Comparison of ENCODE assay signal across 8 cellular contexts in genomic region chr6:12013368-12013617, GRCh38. TPM values are rescaled to one million over a fixed set of nuclear protein-coding genes. Genes with fewer than 3 reads are reported as not detected.
DNase-seq lines count a peak whose midpoint lies in the region; ATAC-seq, FAIRE-seq and TF ChIP-seq lines count a peak whose summit lies in the region.

No MANE protein-coding gene starts in this region.

- peaks cover 54% of the 10 kb centered on the region for H3K79me2 ChIP-seq in OCI-LY7 (ENCODE audit: insufficient read depth, low read depth, low read length)
- peaks cover 42% of the 10 kb centered on the region for H3K79me2 ChIP-seq in endothelial cell of umbilical vein (ENCODE audit: control insufficient read depth, insufficient read depth, low read length)

- POLR2A ChIA-PET in OCI-LY7 (lab: Charles Lee) (interaction anchor here (0.5 to 2.2 kb wide), 3 partner anchors 10 to 423 kb away, joined by 3 to 10 read pairs (median 4); no protein-coding TSS in a partner anchor), endothelial cell of umbilical vein (lab: Charles Lee) (interaction anchor here (0.6 to 3.4 kb wide), 6 partner anchors 12 to 406 kb away, joined by 3 to 29 read pairs (median 4); partner anchors contain the start of gene EDN1)

- intact Hi-C loops in OCI-LY7 (cut with micrococcal nuclease; ENCODE audit: unreplicated experiment), result loop anchor here (5.0 kb wide), 1 partner anchor 1481 kb away; no protein-coding TSS in a partner anchor
- intact Hi-C loops in endothelial cell of umbilical vein (cut with micrococcal nuclease), result loop anchor here (1.0 to 10.0 kb wide), 6 partner anchors 58 to 798 kb away; no protein-coding TSS in a partner anchor

- peak overlapping the region; percentile 96 for H3K9ac ChIP-seq in endothelial cell of umbilical vein (replicated peaks; ENCODE audit: extremely low read depth, insufficient read depth, low read length)

- peaks cover 7% of the 10 kb centered on the region for H3K9me3 Mint-ChIP-seq in osteocyte (ENCODE audit: unreplicated experiment)

- H3K4me3 ChIP-seq in OCI-LY7 (ENCODE audit: low read depth, low read length, poor library complexity, severe bottlenecking), result peak overlapping the region; percentile 94
- H3K4me3 ChIP-seq in endothelial cell of umbilical vein (replicated peaks in 1 of 3; ENCODE audit: insufficient read depth in 1 of 3, low read depth in 1 of 3, low read length in 3 of 3), result peak overlapping the region; percentile 62 to 92 (median 71)

- H4K20me1 ChIP-seq in OCI-LY7 (ENCODE audit: insufficient read depth, low read length) (peaks cover 12% of the 10 kb centered on the region), endothelial cell of umbilical vein (replicated peaks; ENCODE audit: control insufficient read depth, extremely low read depth, insufficient read depth, low read length) (no peaks in the 10 kb centered on the region)

- peaks cover 14% of the 10 kb centered on the region for H3K36me3 Mint-ChIP-seq in osteocyte (ENCODE audit: unreplicated experiment)

- H3K9me3 ChIP-seq in OCI-LY7 (ENCODE audit: low read length), result peaks cover 8% of the 10 kb centered on the region; the same call in 1 of the 2 replicates
- no peaks in the 10 kb centered on the region for H3K9me3 ChIP-seq in endothelial cell of umbilical vein (replicated peaks; ENCODE audit: control insufficient read depth, insufficient read depth, low read length)

- DNase-seq in COLO668 (lab: John Stamatoyannopoulos, UW; ENCODE audit: unreplicated experiment) (peak; percentile 16), OCI-LY7 (ENCODE audit: low spot score) (no peak), endothelial cell of umbilical vein (ENCODE audit: low read depth, low spot score) (no peak), osteocyte (ENCODE audit: extremely low spot score, unreplicated experiment) (no peak), T1000 (lab: John Stamatoyannopoulos, UW) (no peak), cortex of kidney (lab: John Stamatoyannopoulos, UW) (no peak), DMS 273 (lab: John Stamatoyannopoulos, UW; ENCODE audit: unreplicated experiment) (no peak)

- no peak for TF ChIP-seq POLR2A in endothelial cell of umbilical vein (IDR thresholded peaks at IDR 0.05; ENCODE audit: low read depth, low read length)

- ATAC-seq in HG03039 (IDR thresholded peaks at IDR 0.05; ENCODE audit: unreplicated experiment), result no peak

- H3K9me1 ChIP-seq in endothelial cell of umbilical vein (replicated peaks; ENCODE audit: control insufficient read depth, extremely low read depth, insufficient read depth, low read length), result no peaks in the 10 kb centered on the region

- peaks cover 17% of the 10 kb centered on the region for H3K4me1 ChIP-seq in OCI-LY7 (ENCODE audit: insufficient read depth, low read length, poor library complexity, severe bottlenecking)
- peaks cover 38% of the 10 kb centered on the region for H3K4me1 ChIP-seq in endothelial cell of umbilical vein (ENCODE audit: control insufficient read depth, extremely low read depth, insufficient read depth, low read length)

- H3K4me1 Mint-ChIP-seq in osteocyte (ENCODE audit: unreplicated experiment), result peaks cover 36% of the 10 kb centered on the region

- BruUV-seq in OCI-LY7 (replicated peaks; lab: Mats Ljungman, UMichigan), result no TSS peak
- TSS peak; percentile 40 for BruUV-seq in endothelial cell of umbilical vein (replicated peaks; lab: Mats Ljungman, UMichigan)

- TF ChIP-seq CTCF in OCI-LY7 (conservative IDR thresholded peaks at IDR 0.05; ENCODE audit: low read length), result no peak
- TF ChIP-seq CTCF in endothelial cell of umbilical vein (IDR thresholded peaks at IDR 0.05; ENCODE audit: extremely low read depth in 1 of 2, insufficient read depth in 1 of 2, low read depth in 1 of 2, low read length in 2 of 2), result no peak
- TF ChIP-seq CTCF in osteocyte (IDR thresholded peaks at IDR 0.05), result no peak

- H3K36me3 ChIP-seq in OCI-LY7 (ENCODE audit: insufficient read depth, low read length), result peaks cover 46% of the 10 kb centered on the region
- peaks cover 9 to 11% of the 10 kb centered on the region in 2 experiments for H3K36me3 ChIP-seq in endothelial cell of umbilical vein (ENCODE audit: control insufficient read depth in 2 of 2, extremely low read depth in 1 of 2, insufficient read depth in 2 of 2, low read length in 2 of 2)

- H3K27ac Mint-ChIP-seq in osteocyte (ENCODE audit: unreplicated experiment), result peak overlapping the region; percentile 92

- no peaks in the 10 kb centered on the region for H3K9me2 ChIP-seq in OCI-LY7 (ENCODE audit: insufficient read depth, low read length)

- dilution Hi-C loops in endothelial cell of umbilical vein (cut with MboI; ENCODE audit: extremely low pct_ligation_motif_present, low sequenced_read_pairs), result no loop called here

- H3K4me3 Mint-ChIP-seq in osteocyte (ENCODE audit: unreplicated experiment), result peak overlapping the region; percentile 83

- H2AFZ ChIP-seq in OCI-LY7 (ENCODE audit: low read length) (no peak overlapping the region), endothelial cell of umbilical vein (ENCODE audit: low read depth, low read length) (peak overlapping the region; percentile 13)

- CTCF ChIA-PET in OCI-LY7 (lab: Charles Lee; ENCODE audit: unreplicated experiment), result no interaction called here
- CTCF ChIA-PET in endothelial cell of umbilical vein (lab: Charles Lee), result interaction anchor here (0.8 to 4.4 kb wide), 11 partner anchors 10 to 428 kb away, joined by 3 to 41 read pairs (median 4); partner anchors contain the start of gene EDN1

- no peak for FAIRE-seq in endothelial cell of umbilical vein (lab: Jason Lieb, UNC)

- H3K4me2 ChIP-seq in OCI-LY7 (ENCODE audit: low read length) (peak overlapping the region; percentile 95), endothelial cell of umbilical vein (ENCODE audit: insufficient read depth, low read length) (peak overlapping the region; percentile 96)

- no peaks in the 10 kb centered on the region for H3K27me3 ChIP-seq in endothelial cell of umbilical vein (ENCODE audit: control insufficient read depth in 2 of 2, insufficient read depth in 2 of 2, low read length in 2 of 2)

- no peaks in the 10 kb centered on the region for H3K27me3 Mint-ChIP-seq in osteocyte (ENCODE audit: unreplicated experiment)

- H3K27ac ChIP-seq in OCI-LY7 (ENCODE audit: low read depth, low read length, poor library complexity, severe bottlenecking), result peak overlapping the region; percentile 49
- H3K27ac ChIP-seq in endothelial cell of umbilical vein (ENCODE audit: insufficient read depth, low read depth, low read length), result peak overlapping the region; percentile 95

TF ChIP-seq in endothelial cell of umbilical vein, 7 proteins besides CTCF, POLR2A, EP300 and RAD21:
- TF ChIP-seq MYC (IDR thresholded peaks at IDR 0.05; ENCODE audit: low read depth, low read length) (no peak), GATA2 (IDR thresholded peaks at IDR 0.05; ENCODE audit: insufficient read depth, insufficient read length, low read depth, low read length) (no peak), POLR2AphosphoS5 (IDR thresholded peaks at IDR 0.05; ENCODE audit: insufficient read depth, low read depth, low read length) (no peak), JUN (IDR thresholded peaks at IDR 0.05; ENCODE audit: borderline replicate concordance, insufficient read depth, insufficient read length, low read depth) (no peak), FOS (IDR thresholded peaks at IDR 0.05; ENCODE audit: borderline replicate concordance, insufficient read depth, low read length) (no peak), MAX (IDR thresholded peaks at IDR 0.05; ENCODE audit: insufficient read depth, insufficient read length) (no peak), EZH2 (IDR thresholded peaks at IDR 0.05; ENCODE audit: borderline replicate concordance, low read depth, low read length, severe bottlenecking) (no peak)

RNA-seq across cellular contexts. Expression of gene HIVEP1, which starts 1.2 kb away (rescaled TPM):
- 18.3 and 22.6 TPM in 2 replicates for total RNA-seq in OCI-LY7 (2014; rRNA removed; shearing (Covaris generic))
- total RNA-seq in OCI-LY7 (2022) (22.1 and 29.5 TPM in 2 replicates), endothelial cell of umbilical vein (40.3 and 49.2 TPM in 2 replicates), osteocyte (23.0 and 27.8 TPM in 2 replicates)
- 33.5 and 34.1 TPM in 2 replicates for polyA plus RNA-seq in endothelial cell of umbilical vein
- polyA plus RNA-seq in endothelial cell of umbilical vein (2011; cell fraction: cytosol; rRNA removed), result 29.0 and 33.4 TPM in 2 replicates
- 66.4 and 87.1 TPM in 2 replicates for polyA plus RNA-seq in endothelial cell of umbilical vein (2011; cell fraction: nucleus; rRNA removed)
- 25.4 and 26.9 TPM in 2 replicates for polyA plus RNA-seq in endothelial cell of umbilical vein (2012)
- polyA minus RNA-seq in endothelial cell of umbilical vein, result 78.2 and 79.0 TPM in 2 replicates
- polyA minus RNA-seq in endothelial cell of umbilical vein (2011; cell fraction: cytosol; rRNA and poly(A)+ RNA removed), result 11.5 TPM
- polyA minus RNA-seq in endothelial cell of umbilical vein (2011; cell fraction: nucleus; rRNA and poly(A)+ RNA removed), result 110 and 144 TPM in 2 replicates
